In the genomic region with DNA sequence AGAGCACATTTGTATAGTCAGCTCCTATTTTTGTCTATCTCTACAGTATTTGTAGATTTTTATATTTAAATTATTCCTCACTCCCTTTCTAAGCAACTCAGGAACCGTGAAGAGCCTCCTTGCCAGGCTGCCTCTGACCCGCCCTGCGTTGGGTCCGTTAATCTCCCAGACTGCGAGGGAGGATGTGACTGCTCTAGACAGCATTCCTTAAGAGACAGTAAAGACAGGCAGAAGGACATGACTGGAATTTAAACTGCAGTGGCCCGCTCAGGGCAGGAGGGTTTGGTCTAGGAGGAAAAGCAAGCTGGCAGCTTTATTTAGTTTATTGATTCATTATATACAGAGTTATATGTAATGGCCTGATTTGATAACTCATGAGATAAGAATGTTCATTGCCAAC, we compare ENCODE assay signal across 31 cellular contexts.
A peak's percentile ranks its signal among the peaks of the same experiment; 100 is the strongest.
DNase-seq lines count a peak whose midpoint lies in the region; ATAC-seq and TF ChIP-seq lines count a peak whose summit lies in the region.
"Had no signal": no experiment of that assay in that cellular context is flagged by ENCODE, and none has a peak within 500 bp of the region (broad histone marks: within the 10 kb centered on the region; RNA-seq: fewer than 3 reads in every experiment).

No MANE protein-coding gene starts in this region.

- H2BK120ac ChIP-seq in mesendoderm (ENCODE audit: low read depth, low read length), result no peak overlapping the region

- peak overlapping the region; percentile 43 for H3K56ac ChIP-seq in mesendoderm (ENCODE audit: low read length)

- peak overlapping the region; percentile 19; the same call in 1 of the 2 replicates for H2AFZ ChIP-seq in Karpas-422 (ENCODE audit: low read length)
- H2AFZ ChIP-seq: hepatocyte, PC-9 had no signal

- H2BK5ac ChIP-seq in mesendoderm (ENCODE audit: low read length), result no peak overlapping the region

- WGBS in mesendoderm (ENCODE audit: extremely low coverage, insufficient coverage, low lambda C conversion rate), result no CpG with 5 or more reads among the region's 6 CpGs
- 59 to 60% methylated on average over 6 of the region's 6 CpGs for WGBS in testis, 2 donors
- 74 to 75% methylated on average over 6 of the region's 6 CpGs for WGBS in heart right ventricle, 2 donors

- in situ Hi-C loops in astrocyte of the spinal cord (cut with HindIII; ENCODE audit: low sequenced_read_pairs), result no loop called here

- ATAC-seq in heart right ventricle (no peak), GM18517 (IDR thresholded peaks at IDR 0.05; ENCODE audit: unreplicated experiment) (no peak), HG03565 (IDR thresholded peaks at IDR 0.05; ENCODE audit: unreplicated experiment) (no peak)
- no peak for ATAC-seq in activated CD4-positive, CD25-positive, alpha-beta regulatory T cell treated with anti-CD3 and anti-CD28 coated beads, Interleukin-2, amount 50 U/mL, for 24 hours
- ATAC-seq: activated CD8-positive, alpha-beta memory T cell treated with anti-CD3 and anti-CD28 coated beads, Interleukin-2, amount 10 ng/mL, durations not matched to agents 7 days and 5 days; activated naive CD8-positive, alpha-beta T cell treated with anti-CD3 and anti-CD28 coated beads, Interleukin-2, amount 50 U/mL, for 24 hours; activated T-cell treated with anti-CD3 and anti-CD28 coated beads, Interleukin-2, amount 50 U/mL, for 4 hours; left lung; SK-N-SH treated with all-trans-retinoic acid at 6 μM for 48 hours; stimulated activated memory B cell treated with anti-CD40 and anti-IgM and Interleukin-4, amounts not matched to agents 10 μg/mL and 1 μg/mL and 100 μg/mL, for 72 hours; T-helper 17 cell; upper lobe of right lung had no signal

- H3K79me2 ChIP-seq in Karpas-422 (ENCODE audit: low read length) (no peaks in the 10 kb centered on the region), mesendoderm (ENCODE audit: control insufficient read depth, insufficient read depth, low read length) (no peaks in the 10 kb centered on the region)
- H3K79me2 ChIP-seq: hepatocyte had no signal

- H3K36me3 ChIP-seq in Karpas-422 (ENCODE audit: insufficient read depth, low read length) (peaks cover 9% of the 10 kb centered on the region; the same call in 1 of the 2 replicates), mesendoderm (ENCODE audit: control insufficient read depth, insufficient read depth, low read length) (no peaks in the 10 kb centered on the region), testis (ENCODE audit: low read depth, missing control alignments) (no peaks in the 10 kb centered on the region), heart right ventricle (no peaks in the 10 kb centered on the region)
- H3K36me3 ChIP-seq: BLaER1 treated with 17β-estradiol and CSF1 and Interleukin-3, amounts not matched to agents 10 nM and 100 nM; esophagus squamous epithelium; left lung; upper lobe of right lung had no signal

- no peaks in the 10 kb centered on the region for H3K27me3 ChIP-seq in Karpas-422 (ENCODE audit: low read length)
- no peaks in the 10 kb centered on the region for H3K27me3 ChIP-seq in mesendoderm (ENCODE audit: insufficient read depth, low read length, poor library complexity)
- no peaks in the 10 kb centered on the region for H3K27me3 ChIP-seq in testis
- no peaks in the 10 kb centered on the region for H3K27me3 ChIP-seq in heart right ventricle
- H3K27me3 ChIP-seq: BLaER1 treated with 17β-estradiol and CSF1 and Interleukin-3, amounts not matched to agents 10 nM and 100 nM; esophagus squamous epithelium; hepatocyte; left lung; upper lobe of right lung had no signal

- H2BK15ac ChIP-seq in mesendoderm (replicated peaks; ENCODE audit: low read depth), result no peak overlapping the region

- H3K4me1 ChIP-seq in Karpas-422 (ENCODE audit: low read length) (peaks cover 100% of the 10 kb centered on the region), mesendoderm (ENCODE audit: control insufficient read depth, low read depth, low read length) (no peaks in the 10 kb centered on the region), testis (no peaks in the 10 kb centered on the region), heart right ventricle (peaks cover 0 to 6% (median 0%) of the 10 kb centered on the region in 9 donors)
- H3K4me1 ChIP-seq: esophagus squamous epithelium, left lung, upper lobe of right lung had no signal

- H3K18ac ChIP-seq in mesendoderm (ENCODE audit: low read length), result no peak overlapping the region

- TF ChIP-seq CTCF in astrocyte of the spinal cord (IDR thresholded peaks at IDR 0.05; ENCODE audit: low read depth, low read length) (no peak), testis (IDR thresholded peaks at IDR 0.05) (no peak), heart right ventricle (IDR thresholded peaks at IDR 0.05) (no peak)

- H3K23ac ChIP-seq in mesendoderm (ENCODE audit: low read length), result no peak overlapping the region

- no peak overlapping the region for H4K5ac ChIP-seq in mesendoderm (ENCODE audit: low read length)

- TF ChIP-seq POLR2A in testis (IDR thresholded peaks at IDR 0.05), result no peak

- DNase-seq in Karpas-422 (no peak), astrocyte of the spinal cord (ENCODE audit: low read depth, low spot score) (peak; percentile 9), mesendoderm (peak; percentile 55), testis (peak; percentile 51), heart right ventricle (no peak)
- DNase-seq: activated CD4-positive, alpha-beta T cell treated with anti-CD3 and anti-CD28 coated beads, Interleukin-2, amount 50 U/mL, for 4 hours; activated CD8-positive, alpha-beta memory T cell treated with anti-CD3 and anti-CD28 coated beads, Interleukin-2, amount 10 ng/mL, durations not matched to agents 7 days and 5 days; activated naive CD8-positive, alpha-beta T cell treated with anti-CD3 and anti-CD28 coated beads, Interleukin-2, amount 50 U/mL, for 24 hours; activated T-cell treated with anti-CD3 and anti-CD28 coated beads, Interleukin-2, amount 50 U/mL, for 4 hours; cerebellar nuclear complex; esophagus squamous epithelium; foreskin melanocyte; HFFc6; immature natural killer cell; KG1; left lung; naive B cell; NCI-H1417 treated with DMSO at 0.1 percent for 48 hours; NCI-H2029 treated with DMSO at 0.1 percent for 48 hours; NCI-H524 treated with DMSO at 0.1 percent for 48 hours; occipital lobe; PC-9; T-helper 17 cell; upper lobe of right lung had no signal

- H2AK5ac ChIP-seq in mesendoderm (ENCODE audit: low read length), result no peak overlapping the region

- H3K4me2 ChIP-seq in Karpas-422 (ENCODE audit: low read depth, low read length, poor library complexity, severe bottlenecking) (peak overlapping the region; percentile 58), mesendoderm (ENCODE audit: low read length) (no peak overlapping the region)
- H3K4me2 ChIP-seq: BLaER1 treated with 17β-estradiol and CSF1 and Interleukin-3, amounts not matched to agents 10 nM and 100 nM; hepatocyte; PC-9 had no signal

- H4K8ac ChIP-seq in mesendoderm (ENCODE audit: low read depth, low read length), result no peak overlapping the region

- intact Hi-C loops in testis (cut with DNase I; ENCODE audit: low total_unique reads) (no loop called here), heart right ventricle (cut with DNase I) (no loop called here)

- no peak overlapping the region for H3K4me3 ChIP-seq in Karpas-422 (ENCODE audit: low read length)
- no peak overlapping the region for H3K4me3 ChIP-seq in astrocyte of the spinal cord (ENCODE audit: low read depth, low read length)
- H3K4me3 ChIP-seq in mesendoderm (ENCODE audit: low read length), result no peak overlapping the region
- H3K4me3 ChIP-seq in testis, result no peak overlapping the region
- no peak overlapping the region for H3K4me3 ChIP-seq in heart right ventricle
- H3K4me3 ChIP-seq: BLaER1 treated with 17β-estradiol and CSF1 and Interleukin-3, amounts not matched to agents 10 nM and 100 nM; esophagus squamous epithelium; hepatocyte; left lung; PC-9; upper lobe of right lung had no signal

- H4K20me1 ChIP-seq in Karpas-422 (ENCODE audit: insufficient read depth, low read depth, low read length), result no peaks in the 10 kb centered on the region
- H4K20me1 ChIP-seq: BLaER1 treated with 17β-estradiol and CSF1 and Interleukin-3, amounts not matched to agents 10 nM and 100 nM had no signal

- H3K9me3 ChIP-seq in Karpas-422 (ENCODE audit: low read length), result peaks cover 3% of the 10 kb centered on the region; the same call in 1 of the 2 replicates
- no peaks in the 10 kb centered on the region for H3K9me3 ChIP-seq in testis
- no peaks in the 10 kb centered on the region for H3K9me3 ChIP-seq in heart right ventricle
- H3K9me3 ChIP-seq: BLaER1 treated with 17β-estradiol and CSF1 and Interleukin-3, amounts not matched to agents 10 nM and 100 nM; esophagus squamous epithelium; left lung; upper lobe of right lung had no signal

- H3K9me2 ChIP-seq in Karpas-422 (replicated peaks; ENCODE audit: insufficient read depth, low read length), result no peaks in the 10 kb centered on the region

- H3K4ac ChIP-seq in mesendoderm (ENCODE audit: low read depth, low read length), result no peak overlapping the region

- no peaks in the 10 kb centered on the region for H3K79me1 ChIP-seq in mesendoderm (ENCODE audit: low read length)

- peak overlapping the region; percentile 93 for H3K27ac ChIP-seq in Karpas-422 (ENCODE audit: low read length)
- no peak overlapping the region for H3K27ac ChIP-seq in mesendoderm (ENCODE audit: low read depth, low read length)
- peak overlapping the region in 1 of 2 donors; percentile 3 for H3K27ac ChIP-seq in testis
- H3K27ac ChIP-seq in heart right ventricle, result no peak overlapping the region
- H3K27ac ChIP-seq: BLaER1 treated with 17β-estradiol and CSF1 and Interleukin-3, amounts not matched to agents 10 nM and 100 nM; esophagus squamous epithelium; hepatocyte; left lung; PC-9; upper lobe of right lung had no signal

- H3K9ac ChIP-seq in Karpas-422 (ENCODE audit: low read length) (peak overlapping the region; percentile 22), mesendoderm (ENCODE audit: low read length) (no peak overlapping the region)
- H3K9ac ChIP-seq: BLaER1 treated with 17β-estradiol and CSF1 and Interleukin-3, amounts not matched to agents 10 nM and 100 nM had no signal

Comparison
In these comparisons a context has a peak if more than half of its experiments do, and no peak if none do; other contexts are left out.
1. DNase-seq: peak in astrocyte of the spinal cord (single experiment), mesendoderm (single experiment) and testis (single experiment); none in Karpas-422 (single experiment) and heart right ventricle (0 of 2).